ENCODE assay signal across 31 cellular contexts in the genomic region with DNA sequence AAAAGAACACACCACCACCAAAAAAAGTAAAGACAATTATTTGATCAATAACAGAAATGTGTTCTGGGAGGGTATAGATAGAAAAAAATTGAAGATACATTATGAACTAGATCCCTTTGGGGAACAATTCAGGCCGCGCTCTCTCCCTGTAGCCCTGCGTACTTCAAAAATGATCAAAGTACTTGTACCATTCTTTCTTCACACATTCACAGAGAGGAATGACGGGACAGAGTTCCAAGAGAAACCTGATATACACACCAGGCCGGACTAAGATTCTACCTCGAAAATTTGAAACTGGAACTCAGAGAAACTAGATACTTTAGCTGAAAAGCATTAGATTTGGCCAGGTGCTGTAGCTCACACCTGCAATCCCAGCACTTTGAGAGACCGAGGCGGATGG.
"Had no signal": no experiment of that assay in that cellular context is flagged by ENCODE, and none has a peak within 500 bp of the region (broad histone marks: within the 10 kb centered on the region; RNA-seq: fewer than 3 reads in every experiment).

No MANE protein-coding gene starts in this region.

- H3K4me3 Mint-ChIP-seq: naive thymus-derived CD4-positive, alpha-beta T cell; natural killer cell; nephron; neural crest cell; stimulated activated memory B cell treated with anti-CD40 and anti-IgM and Interleukin-4, amounts not matched to agents 10 μg/mL and 1 μg/mL and 100 μg/mL, for 72 hours; stimulated activated naive CD8-positive, alpha-beta T cell treated with anti-CD3 and anti-CD28 coated beads, Interleukin-15, amount 100 ng/mL, for 72 hours; type B pancreatic cell had no signal

- H3K4me1 Mint-ChIP-seq: naive thymus-derived CD4-positive, alpha-beta T cell; natural killer cell; nephron; neural crest cell; stimulated activated memory B cell treated with anti-CD40 and anti-IgM and Interleukin-4, amounts not matched to agents 10 μg/mL and 1 μg/mL and 100 μg/mL, for 72 hours had no signal

- H3K27me3 ChIP-seq: neutrophil, pancreas, spleen, suprapubic skin, testis, tibial artery, transverse colon, upper lobe of right lung, uterus had no signal

- H3K4me3 ChIP-seq: pancreas, prostate gland, skin epidermis, smooth muscle cell, spleen, suprapubic skin, testis, tibial artery, transverse colon, upper lobe of right lung, uterus had no signal

- H3K9me3 ChIP-seq: neutrophil, pancreas, prostate gland, spleen, suprapubic skin, testis, tibial artery, transverse colon, upper lobe of right lung, uterus had no signal

- H3K36me3 ChIP-seq: uterus had no signal

- H3K27ac Mint-ChIP-seq: nephron; stimulated activated memory B cell treated with anti-CD40 and anti-IgM and Interleukin-4, amounts not matched to agents 10 μg/mL and 1 μg/mL and 100 μg/mL, for 72 hours; stimulated activated naive CD8-positive, alpha-beta T cell treated with anti-CD3 and anti-CD28 coated beads, Interleukin-15, amount 100 ng/mL, for 72 hours; type B pancreatic cell had no signal

- H3K4me2 ChIP-seq: smooth muscle cell had no signal

- DNase-seq: naive thymus-derived CD4-positive, alpha-beta T cell; natural killer cell; nucleus accumbens; pancreas; retina; spleen; stimulated activated CD4-positive, alpha-beta T cell treated with anti-CD3 and anti-CD28 coated beads, Interleukin-12 subunit alpha, Interleukin-12 subunit beta, amount 100 ng/mL, for 4 hours; stimulated activated CD4-positive, alpha-beta T cell treated with anti-CD3 and anti-CD28 coated beads, Interleukin-1b, Interleukin-23, amount 100 ng/mL, for 48 hours; stimulated activated CD4-positive, alpha-beta T cell treated with anti-CD3 and anti-CD28 coated beads, Interleukin-4, amount 100 ng/mL, for 1 hour; stimulated activated CD4-positive, alpha-beta T cell treated with anti-CD3 and anti-CD28 coated beads, Interleukin-4, amount 100 ng/mL, for 4 hours; stimulated activated CD8-positive, alpha-beta memory T cell treated with anti-CD3 and anti-CD28 coated beads, Interleukin-4, amount 100 ng/mL, for 48 hours; stimulated activated naive CD4-positive, alpha-beta T cell; stimulated activated naive CD8-positive, alpha-beta T cell treated with anti-CD3 and anti-CD28 coated beads, Interleukin-15, amount 100 ng/mL, for 72 hours; stimulated activated naive CD8-positive, alpha-beta T cell treated with anti-CD3 and anti-CD28 coated beads, Interleukin-15, Interleukin-2, amounts not matched to agents 100 U/mL and 50 U/mL, for 24 hours; substantia nigra; testis; tibial artery; transverse colon; upper lobe of right lung; uterus had no signal

- H3K27me3 Mint-ChIP-seq: naive thymus-derived CD4-positive, alpha-beta T cell; stimulated activated memory B cell treated with anti-CD40 and anti-IgM and Interleukin-4, amounts not matched to agents 10 μg/mL and 1 μg/mL and 100 μg/mL, for 72 hours; stimulated activated naive CD8-positive, alpha-beta T cell treated with anti-CD3 and anti-CD28 coated beads, Interleukin-15, amount 100 ng/mL, for 72 hours; type B pancreatic cell had no signal

- ATAC-seq: naive thymus-derived CD4-positive, alpha-beta T cell; natural killer cell; pancreas; right cardiac atrium; sciatic nerve; stimulated activated memory B cell treated with anti-CD40 and anti-IgM and Interleukin-4, amounts not matched to agents 10 μg/mL and 1 μg/mL and 100 μg/mL, for 72 hours; stimulated activated naive CD8-positive, alpha-beta T cell treated with anti-CD3 and anti-CD28 coated beads, Interleukin-15, amount 100 ng/mL, for 72 hours; stimulated activated naive CD8-positive, alpha-beta T cell treated with anti-CD3 and anti-CD28 coated beads, Interleukin-15, Interleukin-2, amounts not matched to agents 100 U/mL and 50 U/mL, for 24 hours; upper lobe of right lung had no signal

- H3K27ac ChIP-seq: neutrophil, pancreas, prostate gland, spleen, suprapubic skin, testis, tibial artery, transverse colon, upper lobe of right lung, uterus had no signal

- FAIRE-seq: pancreas had no signal

- H3K4me1 ChIP-seq: pancreas, prostate gland, testis, tibial artery, transverse colon, upper lobe of right lung, uterus had no signal

- H3K9me3 Mint-ChIP-seq: naive thymus-derived CD4-positive, alpha-beta T cell; natural killer cell; nephron; neural crest cell; stimulated activated memory B cell treated with anti-CD40 and anti-IgM and Interleukin-4, amounts not matched to agents 10 μg/mL and 1 μg/mL and 100 μg/mL, for 72 hours; stimulated activated naive CD8-positive, alpha-beta T cell treated with anti-CD3 and anti-CD28 coated beads, Interleukin-15, amount 100 ng/mL, for 72 hours; type B pancreatic cell had no signal
